Comparison of ENCODE assay signal across 10 cellular contexts in the genomic region with DNA sequence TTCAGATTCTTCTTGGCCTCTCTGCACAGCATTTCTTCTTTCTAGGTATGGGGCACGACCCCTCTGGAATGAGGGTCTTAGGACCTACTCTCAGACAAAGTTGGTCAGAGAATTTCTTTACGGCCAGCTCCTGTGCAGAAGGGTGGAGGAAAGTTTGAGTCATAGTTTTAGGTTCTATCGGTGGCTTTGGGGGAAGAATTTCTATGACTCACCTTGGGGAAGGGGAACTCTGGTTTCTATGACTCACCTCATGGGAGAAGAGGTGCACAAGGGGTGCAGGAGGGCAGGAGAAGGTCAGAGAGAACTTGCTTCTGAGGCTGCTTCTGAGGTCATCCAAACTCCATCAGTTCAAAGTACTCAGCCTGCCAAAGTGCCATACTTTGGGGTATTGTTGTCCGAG. TPM values are rescaled to one million over a fixed set of nuclear protein-coding genes. Genes with fewer than 3 reads are reported as not detected.
DNase-seq lines count a peak whose midpoint lies in the region; ATAC-seq and TF ChIP-seq lines count a peak whose summit lies in the region.
"Had no signal": no experiment of that assay in that cellular context is flagged by ENCODE, and none has a peak within 500 bp of the region (broad histone marks: within the 10 kb centered on the region; RNA-seq: fewer than 3 reads in every experiment).

No MANE protein-coding gene starts in this region.

- H3K14ac ChIP-seq in H9 (ENCODE audit: insufficient read depth, low read length), result no peak overlapping the region

- no peaks in the 10 kb centered on the region for H3K27me3 ChIP-seq in ascending aorta
- no peaks in the 10 kb centered on the region for H3K27me3 ChIP-seq in H9 (ENCODE audit: insufficient read depth, low read length)
- H3K27me3 ChIP-seq: BLaER1 treated with 17β-estradiol and CSF1 and Interleukin-3, amounts not matched to agents 10 nM and 100 nM had no signal

- WGBS in H9 (ENCODE audit: extremely low coverage, insufficient read length, low lambda C conversion rate), result no CpG with 5 or more reads among the region's 4 CpGs

- peak; percentile 88 for ATAC-seq in HG03432 (IDR thresholded peaks at IDR 0.05; ENCODE audit: unreplicated experiment)

- TF ChIP-seq CTCF in ascending aorta (IDR thresholded peaks at IDR 0.05) (no peak), H9 (conservative IDR thresholded peaks at IDR 0.05) (no peak)

- no peak overlapping the region for H2BK12ac ChIP-seq in H9 (ENCODE audit: insufficient read length, low read depth, low read length)

- intact Hi-C loops in activated T-helper 1 cell treated with anti-CD3 and anti-CD28 coated beads, Interleukin-12 subunit alpha, Interleukin-12 subunit beta, Interleukin-2, Interleukin-4 antibody, amounts not matched to agents 30 ng/mL and 10 ng/mL and 1 ng/mL, durations not matched to agents 14 hours and 24 hours and 36 hours (cut with micrococcal nuclease), result loop anchor here (1.0 to 5.0 kb wide), 12 partner anchors 35 to 1471 kb away; a partner anchor contains a TSS
- intact Hi-C loops in ascending aorta (cut with DNase I), result no loop called here

- no peaks in the 10 kb centered on the region for H3K9me3 ChIP-seq in ascending aorta
- no peaks in the 10 kb centered on the region for H3K9me3 ChIP-seq in H9 (ENCODE audit: control insufficient read depth, low read depth, low read length)
- H3K9me3 ChIP-seq: BLaER1 treated with 17β-estradiol and CSF1 and Interleukin-3, amounts not matched to agents 10 nM and 100 nM had no signal

- no peak overlapping the region for H2AFZ ChIP-seq in H9 (ENCODE audit: low read length)

- no peak overlapping the region for H3K4me2 ChIP-seq in H9 (ENCODE audit: insufficient read depth, insufficient read length, low read length)

- H3K79me2 ChIP-seq in H9 (ENCODE audit: insufficient read depth, low read length), result no peaks in the 10 kb centered on the region

- no peak overlapping the region for H3K23ac ChIP-seq in H9 (ENCODE audit: insufficient read length, low read depth, low read length)

- no peaks in the 10 kb centered on the region for H3K23me2 ChIP-seq in H9 (ENCODE audit: insufficient read length, low read depth, low read length, poor library complexity, severe bottlenecking)

- no peaks in the 10 kb centered on the region for H3K36me3 Mint-ChIP-seq in activated T-helper 1 cell treated with anti-CD3 and anti-CD28 coated beads, Interleukin-12 subunit alpha, Interleukin-12 subunit beta, Interleukin-2, Interleukin-4 antibody, amounts not matched to agents 30 ng/mL and 10 ng/mL and 1 ng/mL, durations not matched to agents 14 hours and 24 hours and 36 hours (ENCODE audit: low read depth)
- no peaks in the 10 kb centered on the region; a peak in 1 of 7 replicates for H3K36me3 Mint-ChIP-seq in H9 (ENCODE audit: insufficient read depth in 1 of 3, low read depth in 3 of 3)

- peak overlapping the region; percentile 38 for H3K4me3 Mint-ChIP-seq in activated T-helper 1 cell treated with anti-CD3 and anti-CD28 coated beads, Interleukin-12 subunit alpha, Interleukin-12 subunit beta, Interleukin-2, Interleukin-4 antibody, amounts not matched to agents 30 ng/mL and 10 ng/mL and 1 ng/mL, durations not matched to agents 14 hours and 24 hours and 36 hours
- no peak overlapping the region for H3K4me3 Mint-ChIP-seq in H9

- H3K4me1 Mint-ChIP-seq in activated T-helper 1 cell treated with anti-CD3 and anti-CD28 coated beads, Interleukin-12 subunit alpha, Interleukin-12 subunit beta, Interleukin-2, Interleukin-4 antibody, amounts not matched to agents 30 ng/mL and 10 ng/mL and 1 ng/mL, durations not matched to agents 14 hours and 24 hours and 36 hours (ENCODE audit: low read depth), result peaks cover 37% of the 10 kb centered on the region
- H3K4me1 Mint-ChIP-seq in H9, result peaks cover 2 to 11% of the 10 kb centered on the region in 2 experiments; a peak in 2 of 4 replicates

- H2BK20ac ChIP-seq in H9 (ENCODE audit: low read depth, low read length, poor library complexity, severe bottlenecking), result no peak overlapping the region

- H3K9ac ChIP-seq in H9 (ENCODE audit: extremely low read depth, insufficient read length, low read length), result no peak overlapping the region

- H4K5ac ChIP-seq in H9 (ENCODE audit: insufficient read length, low read depth, low read length), result no peak overlapping the region

- H3K18ac ChIP-seq in H9 (ENCODE audit: insufficient read length, low read depth, low read length), result no peak overlapping the region

- no peak overlapping the region for H2BK15ac ChIP-seq in H9 (ENCODE audit: low read depth, low read length)

- no peak overlapping the region for H2BK120ac ChIP-seq in H9 (ENCODE audit: low read depth, low read length, poor library complexity, severe bottlenecking)

- H3K27me3 Mint-ChIP-seq in activated T-helper 1 cell treated with anti-CD3 and anti-CD28 coated beads, Interleukin-12 subunit alpha, Interleukin-12 subunit beta, Interleukin-2, Interleukin-4 antibody, amounts not matched to agents 30 ng/mL and 10 ng/mL and 1 ng/mL, durations not matched to agents 14 hours and 24 hours and 36 hours (ENCODE audit: insufficient read depth), result peaks cover 9% of the 10 kb centered on the region
- peaks cover 14% of the 10 kb centered on the region for H3K27me3 Mint-ChIP-seq in H9 (ENCODE audit: low read depth)

- no peaks in the 10 kb centered on the region for H3K79me1 ChIP-seq in H9 (ENCODE audit: insufficient read depth, low read depth, low read length, poor library complexity, severe bottlenecking)

- no peak overlapping the region for H2AK5ac ChIP-seq in H9 (ENCODE audit: insufficient read length, low read length)

- DNase-seq in activated CD4-positive, alpha-beta T cell treated with anti-CD3 and anti-CD28 coated beads for 4 hours, result peak; percentile 9 to 36
- DNase-seq in activated CD4-positive, alpha-beta T cell treated with anti-CD3 and anti-CD28 coated beads, Interleukin-2, amount 50 U/mL, for 4 hours, result no peak
- DNase-seq in activated T-helper 1 cell treated with anti-CD3 and anti-CD28 coated beads, Interleukin-12 subunit alpha, Interleukin-12 subunit beta, Interleukin-2, Interleukin-4 antibody, amounts not matched to agents 30 ng/mL and 10 ng/mL and 1 ng/mL, durations not matched to agents 14 hours and 24 hours and 36 hours (ENCODE audit: low spot score), result peak; percentile 38
- DNase-seq in stimulated activated CD4-positive, alpha-beta T cell treated with anti-CD3 and anti-CD28 coated beads, Interleukin-2, amount 100 ng/mL, for 4 hours (ENCODE audit: low read depth), result peak; percentile 29
- no peak for DNase-seq in ascending aorta (ENCODE audit: low spot score in 2 of 2)
- no peak for DNase-seq in H9
- no peak for DNase-seq in NCI-H1436 (lab: John Stamatoyannopoulos, UW)

- no peak overlapping the region for H3K56ac ChIP-seq in H9 (ENCODE audit: insufficient read length, low read depth, low read length)

- no peaks in the 10 kb centered on the region for H4K20me1 ChIP-seq in H9 (ENCODE audit: control insufficient read depth, insufficient read depth, insufficient read length)
- H4K20me1 ChIP-seq: BLaER1 treated with 17β-estradiol and CSF1 and Interleukin-3, amounts not matched to agents 10 nM and 100 nM had no signal

- H3T11ph ChIP-seq in H9 (ENCODE audit: low read length), result no peak overlapping the region

- H3K4me3 ChIP-seq in ascending aorta, result no peak overlapping the region
- H3K4me3 ChIP-seq: BLaER1 treated with 17β-estradiol and CSF1 and Interleukin-3, amounts not matched to agents 10 nM and 100 nM had no signal

- H3K4me1 ChIP-seq in ascending aorta, result no peaks in the 10 kb centered on the region
- H3K4me1 ChIP-seq in H9 (ENCODE audit: insufficient read depth, low read length), result no peaks in the 10 kb centered on the region

- peak overlapping the region; percentile 93 for H3K27ac Mint-ChIP-seq in activated T-helper 1 cell treated with anti-CD3 and anti-CD28 coated beads, Interleukin-12 subunit alpha, Interleukin-12 subunit beta, Interleukin-2, Interleukin-4 antibody, amounts not matched to agents 30 ng/mL and 10 ng/mL and 1 ng/mL, durations not matched to agents 14 hours and 24 hours and 36 hours
- H3K27ac Mint-ChIP-seq in H9, result no peak overlapping the region

- no peak overlapping the region for H4K91ac ChIP-seq in H9 (ENCODE audit: insufficient read length, low read depth, low read length)

- H3K9me3 Mint-ChIP-seq in activated T-helper 1 cell treated with anti-CD3 and anti-CD28 coated beads, Interleukin-12 subunit alpha, Interleukin-12 subunit beta, Interleukin-2, Interleukin-4 antibody, amounts not matched to agents 30 ng/mL and 10 ng/mL and 1 ng/mL, durations not matched to agents 14 hours and 24 hours and 36 hours, result no peaks in the 10 kb centered on the region
- no peaks in the 10 kb centered on the region; a peak in 1 of 5 replicates for H3K9me3 Mint-ChIP-seq in H9

- no peak overlapping the region for H4K8ac ChIP-seq in H9 (replicated peaks; ENCODE audit: insufficient read length, low read depth, low read length)

- H3K27ac ChIP-seq in ascending aorta (no peak overlapping the region), H9 (ENCODE audit: insufficient read length, low read depth, low read length) (no peak overlapping the region)
- H3K27ac ChIP-seq: BLaER1 treated with 17β-estradiol and CSF1 and Interleukin-3, amounts not matched to agents 10 nM and 100 nM had no signal

- H3K36me3 ChIP-seq in ascending aorta, result no peaks in the 10 kb centered on the region
- H3K36me3 ChIP-seq: BLaER1 treated with 17β-estradiol and CSF1 and Interleukin-3, amounts not matched to agents 10 nM and 100 nM had no signal

- H3K4ac ChIP-seq in H9 (ENCODE audit: low read depth, low read length), result no peak overlapping the region

- no peak overlapping the region for H2BK5ac ChIP-seq in H9 (ENCODE audit: insufficient read length, low read length)

RNA-seq across cellular contexts. Expression of a gene that starts 2.5 kb away (rescaled TPM):
- not detected in 2 replicates for total RNA-seq in activated T-helper 1 cell treated with anti-CD3 and anti-CD28 coated beads, Interleukin-12 subunit alpha, Interleukin-12 subunit beta, Interleukin-2, Interleukin-4 antibody, amounts not matched to agents 30 ng/mL and 10 ng/mL and 1 ng/mL, durations not matched to agents 14 hours and 24 hours and 36 hours
- not detected for total RNA-seq in ascending aorta
- total RNA-seq in H9 (2021), result 0.09 TPM in 1 of 2 replicates, not detected in the other
- total RNA-seq: skeletal muscle tissue had no signal

Comparison
In these comparisons a context has a peak if more than half of its experiments do, and no peak if none do; other contexts are left out.
1. DNase-seq: peak in activated CD4-positive, alpha-beta T cell treated with anti-CD3 and anti-CD28 coated beads for 4 hours (2 of 2), activated T-helper 1 cell treated with anti-CD3 and anti-CD28 coated beads, Interleukin-12 subunit alpha, Interleukin-12 subunit beta, Interleukin-2, Interleukin-4 antibody, amounts not matched to agents 30 ng/mL and 10 ng/mL and 1 ng/mL, durations not matched to agents 14 hours and 24 hours and 36 hours (single experiment) and stimulated activated CD4-positive, alpha-beta T cell treated with anti-CD3 and anti-CD28 coated beads, Interleukin-2, amount 100 ng/mL, for 4 hours (single experiment); none in activated CD4-positive, alpha-beta T cell treated with anti-CD3 and anti-CD28 coated beads, Interleukin-2, amount 50 U/mL, for 4 hours (0 of 2), ascending aorta (0 of 2), H9 (single experiment) and NCI-H1436 (single experiment).